In the genomic region with DNA sequence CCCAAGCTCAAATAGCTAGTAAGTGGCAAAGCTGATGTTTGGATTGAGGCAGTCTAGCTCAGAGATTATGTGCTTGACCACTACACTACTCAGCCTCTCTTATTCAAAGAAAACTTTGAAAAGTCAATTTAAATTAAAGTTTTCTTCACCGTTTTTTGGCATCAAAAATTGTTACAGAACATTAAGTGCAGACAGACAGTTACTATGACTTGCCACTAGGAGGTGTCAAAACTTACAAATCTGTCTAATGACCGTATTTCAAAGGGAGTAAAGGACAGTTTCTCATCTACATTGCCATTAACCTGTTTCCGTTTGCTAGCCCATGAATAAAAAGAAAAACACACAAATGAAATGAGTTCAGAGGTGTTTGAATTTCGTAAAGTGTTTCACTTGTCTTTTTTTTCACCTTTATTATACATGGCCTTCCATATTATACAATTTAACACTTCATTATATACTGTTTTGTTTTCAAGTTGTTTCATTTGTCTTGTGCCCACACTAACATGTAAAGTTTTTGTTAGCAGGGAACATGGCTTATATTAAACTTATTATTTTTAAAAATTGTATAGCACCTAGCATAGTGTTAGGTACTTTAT, we compare ENCODE assay signal across 8 cellular contexts. TPM values are rescaled to one million over a fixed set of nuclear protein-coding genes. Genes with fewer than 3 reads are reported as not detected.
A peak's percentile ranks its signal among the peaks of the same experiment; 100 is the strongest.
DNase-seq lines count a peak whose midpoint lies in the region; ATAC-seq lines count a peak whose summit lies in the region.

No MANE protein-coding gene starts in this region.

- H2BK5ac ChIP-seq in mesenchymal stem cell (ENCODE audit: low read depth, low read length, poor library complexity, severe bottlenecking), result no peak overlapping the region

- H2AFZ ChIP-seq in mesenchymal stem cell (ENCODE audit: low read depth, low read length), result no peak overlapping the region

- H4K20me1 ChIP-seq in BLaER1, result no peaks in the 10 kb centered on the region

- peaks cover 17% of the 10 kb centered on the region for H3K4me1 ChIP-seq in BLaER1
- no peaks in the 10 kb centered on the region for H3K4me1 ChIP-seq in mesenchymal stem cell (ENCODE audit: control insufficient read depth, insufficient read depth, low read depth, low read length)

- no peak overlapping the region for H3K9ac ChIP-seq in BLaER1
- H3K9ac ChIP-seq in mesenchymal stem cell (ENCODE audit: low read length), result no peak overlapping the region

- H3K18ac ChIP-seq in mesenchymal stem cell (ENCODE audit: low read depth in 1 of 2, low read length in 2 of 2), result no peak overlapping the region

- DNase-seq in NOMO-1 treated with DMSO at 0.1 percent for 48 hours (lab: John Stamatoyannopoulos, UW; ENCODE audit: unreplicated experiment) (peak; percentile 68), cerebellum (ENCODE audit: low spot score) (peak; percentile 43), mesenchymal stem cell (peak; percentile 56), NK-92 (lab: John Stamatoyannopoulos, UW; ENCODE audit: unreplicated experiment) (no peak), activated gamma-delta T cell (lab: John Stamatoyannopoulos, UW) (no peak)

- H2BK120ac ChIP-seq in mesenchymal stem cell (ENCODE audit: low read depth, low read length), result no peak overlapping the region

- peak; percentile 71 for ATAC-seq in GM18499 (IDR thresholded peaks at IDR 0.05; ENCODE audit: insufficient read depth, unreplicated experiment)
- ATAC-seq in HG03378 (IDR thresholded peaks at IDR 0.05; ENCODE audit: unreplicated experiment), result peak; percentile 82

- H3K27ac ChIP-seq in BLaER1 (no peak overlapping the region), mesenchymal stem cell (ENCODE audit: low read length, poor library complexity, severe bottlenecking) (no peak overlapping the region)

- no peak overlapping the region for H3K14ac ChIP-seq in mesenchymal stem cell (ENCODE audit: low read length in 2 of 2)

- no peaks in the 10 kb centered on the region for H3K27me3 ChIP-seq in BLaER1
- peaks cover 20 to 50% of the 10 kb centered on the region in 2 experiments for H3K27me3 ChIP-seq in mesenchymal stem cell (ENCODE audit: control insufficient read depth in 1 of 2, insufficient read depth in 1 of 2, low read length in 2 of 2)

- no peak overlapping the region for H3K4ac ChIP-seq in mesenchymal stem cell (ENCODE audit: low read depth in 1 of 2, low read length in 2 of 2)

- H4K8ac ChIP-seq in mesenchymal stem cell (ENCODE audit: low read length), result no peak overlapping the region

- no peaks in the 10 kb centered on the region for H3K79me1 ChIP-seq in mesenchymal stem cell (replicated peaks; ENCODE audit: low read length, poor library complexity, severe bottlenecking)

- H3K9me3 ChIP-seq in BLaER1 (no peaks in the 10 kb centered on the region), mesenchymal stem cell (ENCODE audit: control insufficient read depth, low read length) (no peaks in the 10 kb centered on the region)

- H3K23ac ChIP-seq in mesenchymal stem cell (ENCODE audit: low read length in 2 of 2), result no peak overlapping the region

- no peak overlapping the region for H2AK5ac ChIP-seq in mesenchymal stem cell (ENCODE audit: low read length, severe bottlenecking)

- no peak overlapping the region for H4K91ac ChIP-seq in mesenchymal stem cell (ENCODE audit: low read length)

- 38% methylated on average over 1 of the region's 4 CpGs for WGBS in mesenchymal stem cell

- no peak overlapping the region for H2BK12ac ChIP-seq in mesenchymal stem cell (ENCODE audit: low read length in 2 of 2)

- H3K36me3 ChIP-seq in BLaER1 (no peaks in the 10 kb centered on the region), mesenchymal stem cell (ENCODE audit: control insufficient read depth in 1 of 2, insufficient read depth in 2 of 2, low read depth in 1 of 2, low read length in 2 of 2) (no peaks in the 10 kb centered on the region)

- no peak overlapping the region for H3K4me3 ChIP-seq in BLaER1
- no peak overlapping the region for H3K4me3 ChIP-seq in mesenchymal stem cell (ENCODE audit: insufficient read depth in 1 of 2, low read depth in 1 of 2, low read length in 2 of 2)

- no peak overlapping the region for H2BK15ac ChIP-seq in mesenchymal stem cell (ENCODE audit: low read depth, poor library complexity, severe bottlenecking)

- 0 out of 2 replicates have a peak overlapping the region, but pooled peaks have one; percentile 4 for H3K4me2 ChIP-seq in BLaER1
- no peak overlapping the region for H3K4me2 ChIP-seq in mesenchymal stem cell (ENCODE audit: low read length, poor library complexity, severe bottlenecking)

RNA-seq across cellular contexts. Expression of gene MTF2, which starts 57.4 kb away (rescaled TPM):
- 86.9 TPM for total RNA-seq in cerebellum
- 21.0 TPM for polyA plus RNA-seq in mesenchymal stem cell (2013, experiment 1 of 2)
- polyA plus RNA-seq in mesenchymal stem cell (2013, experiment 2 of 2), result 21.0 TPM

Comparison
In these comparisons a context has a peak if more than half of its experiments do, and no peak if none do; other contexts are left out.
1. DNase-seq: peak in NOMO-1 treated with DMSO at 0.1 percent for 48 hours (single experiment), cerebellum (single experiment) and mesenchymal stem cell (single experiment); none in NK-92 (single experiment) and activated gamma-delta T cell (single experiment).